Comparison of ENCODE assay signal across 10 cellular contexts in genomic region chr21:31181089-31181757, GRCh38.
DNase-seq lines count a peak whose midpoint lies in the region; TF ChIP-seq lines count a peak whose summit lies in the region.
"Had no signal": no experiment of that assay in that cellular context is flagged by ENCODE, and none has a peak within 500 bp of the region (broad histone marks: within the 10 kb centered on the region; RNA-seq: fewer than 3 reads in every experiment).

No MANE protein-coding gene starts in this region.

- intact Hi-C loops in activated CD4-positive, alpha-beta T cell treated with anti-CD3 and anti-CD28 coated beads, Interleukin-2, amount 10 ng/mL, durations not matched to agents 24 days and 14 days (cut with micrococcal nuclease): loop anchor here (1.0 to 5.0 kb wide), 5 partner anchors 14 to 551 kb away; partner anchors contain the start of genes KRTAP21-3 and SCAF4
- intact Hi-C loops in activated T-helper 2 cell treated with anti-CD3 and anti-CD28 coated beads, Interferon-gamma antibody, Interleukin-2, Interleukin-4, amounts not matched to agents 10 μg/mL and 5 μg/mL and 100 μg/mL, durations not matched to agents 14 hours and 24 hours and 36 hours (cut with micrococcal nuclease): loop anchor here (2.0 to 10.0 kb wide), 4 partner anchors 14 to 544 kb away; partner anchors contain the start of gene SOD1

- H3K27ac Mint-ChIP-seq in activated CD4-positive, alpha-beta T cell treated with anti-CD3 and anti-CD28 coated beads, Interleukin-2, amount 10 ng/mL, durations not matched to agents 24 days and 14 days: peak overlapping the region; percentile 96
- peak overlapping the region; percentile 93 for H3K27ac Mint-ChIP-seq in T-helper 1 cell treated with Interleukin-12 subunit alpha and Interleukin-12 subunit beta and Interleukin-4 antibody, amounts not matched to agents 30 μg/mL and 1 μg/mL, for 36 hours
- H3K27ac Mint-ChIP-seq in activated T-helper 2 cell treated with anti-CD3 and anti-CD28 coated beads, Interferon-gamma antibody, Interleukin-2, Interleukin-4, amounts not matched to agents 10 μg/mL and 5 μg/mL and 100 μg/mL, durations not matched to agents 14 hours and 24 hours and 36 hours: peak overlapping the region; percentile 99
- peak overlapping the region; percentile 9 for H3K27ac Mint-ChIP-seq in nephron progenitor cell

- peak overlapping the region; percentile 91 for H3K4me3 Mint-ChIP-seq in activated CD4-positive, alpha-beta T cell treated with anti-CD3 and anti-CD28 coated beads, Interleukin-2, amount 10 ng/mL, durations not matched to agents 24 days and 14 days
- H3K4me3 Mint-ChIP-seq in T-helper 1 cell treated with Interleukin-12 subunit alpha and Interleukin-12 subunit beta and Interleukin-4 antibody, amounts not matched to agents 30 μg/mL and 1 μg/mL, for 36 hours: peak overlapping the region; percentile 85
- H3K4me3 Mint-ChIP-seq in activated T-helper 2 cell treated with anti-CD3 and anti-CD28 coated beads, Interferon-gamma antibody, Interleukin-2, Interleukin-4, amounts not matched to agents 10 μg/mL and 5 μg/mL and 100 μg/mL, durations not matched to agents 14 hours and 24 hours and 36 hours (ENCODE audit: low read depth): peak overlapping the region; percentile 93
- H3K4me3 Mint-ChIP-seq in nephron progenitor cell: no peak overlapping the region

- H3K36me3 Mint-ChIP-seq in activated CD4-positive, alpha-beta T cell treated with anti-CD3 and anti-CD28 coated beads, Interleukin-2, amount 10 ng/mL, durations not matched to agents 24 days and 14 days (ENCODE audit: low read depth): peaks cover 64% of the 10 kb centered on the region
- peaks cover 57% of the 10 kb centered on the region for H3K36me3 Mint-ChIP-seq in T-helper 1 cell treated with Interleukin-12 subunit alpha and Interleukin-12 subunit beta and Interleukin-4 antibody, amounts not matched to agents 30 μg/mL and 1 μg/mL, for 36 hours (ENCODE audit: low read depth)
- H3K36me3 Mint-ChIP-seq in activated T-helper 2 cell treated with anti-CD3 and anti-CD28 coated beads, Interferon-gamma antibody, Interleukin-2, Interleukin-4, amounts not matched to agents 10 μg/mL and 5 μg/mL and 100 μg/mL, durations not matched to agents 14 hours and 24 hours and 36 hours (ENCODE audit: low read depth): peaks cover 74% of the 10 kb centered on the region
- H3K36me3 Mint-ChIP-seq in nephron progenitor cell (ENCODE audit: low read depth): peaks cover 39% of the 10 kb centered on the region
- H3K36me3 Mint-ChIP-seq: IgD-negative memory B cell had no signal

- TF ChIP-seq CTCF in nephron progenitor cell (IDR thresholded peaks at IDR 0.05): no peak

- H3K4me1 Mint-ChIP-seq in activated CD4-positive, alpha-beta T cell treated with anti-CD3 and anti-CD28 coated beads, Interleukin-2, amount 10 ng/mL, durations not matched to agents 24 days and 14 days: peaks cover 57% of the 10 kb centered on the region
- H3K4me1 Mint-ChIP-seq in T-helper 1 cell treated with Interleukin-12 subunit alpha and Interleukin-12 subunit beta and Interleukin-4 antibody, amounts not matched to agents 30 μg/mL and 1 μg/mL, for 36 hours (ENCODE audit: low read depth): peaks cover 61% of the 10 kb centered on the region
- H3K4me1 Mint-ChIP-seq in activated T-helper 2 cell treated with anti-CD3 and anti-CD28 coated beads, Interferon-gamma antibody, Interleukin-2, Interleukin-4, amounts not matched to agents 10 μg/mL and 5 μg/mL and 100 μg/mL, durations not matched to agents 14 hours and 24 hours and 36 hours (ENCODE audit: low read depth): peaks cover 61% of the 10 kb centered on the region
- H3K4me1 Mint-ChIP-seq in nephron progenitor cell: peaks cover 35% of the 10 kb centered on the region

- peak; percentile 78 for DNase-seq in activated CD4-positive, alpha-beta T cell treated with anti-CD3 and anti-CD28 coated beads, Interleukin-2, amount 10 ng/mL, durations not matched to agents 24 days and 14 days
- DNase-seq in activated CD4-positive, alpha-beta T cell treated with anti-CD3 and anti-CD28 coated beads for 1 hour: no peak
- no peak for DNase-seq in activated T-helper 2 cell treated with anti-CD3 and anti-CD28 coated beads, Interferon-gamma antibody, Interleukin-2, Interleukin-4, amounts not matched to agents 10 μg/mL and 5 μg/mL and 100 μg/mL, durations not matched to agents 14 hours and 24 hours and 36 hours (ENCODE audit: low spot score)
- DNase-seq in nephron progenitor cell: no peak
- DNase-seq in RKO (ENCODE audit: low spot score): no peak
- DNase-seq in D341Med (ENCODE audit: low spot score): no peak
- DNase-seq in epidermal melanocyte (ENCODE audit: insufficient read length, low spot score): no peak
- DNase-seq: upper lobe of left lung had no signal

- H3K9me3 Mint-ChIP-seq in activated CD4-positive, alpha-beta T cell treated with anti-CD3 and anti-CD28 coated beads, Interleukin-2, amount 10 ng/mL, durations not matched to agents 24 days and 14 days: no peaks in the 10 kb centered on the region
- no peaks in the 10 kb centered on the region for H3K9me3 Mint-ChIP-seq in T-helper 1 cell treated with Interleukin-12 subunit alpha and Interleukin-12 subunit beta and Interleukin-4 antibody, amounts not matched to agents 30 μg/mL and 1 μg/mL, for 36 hours
- no peaks in the 10 kb centered on the region for H3K9me3 Mint-ChIP-seq in activated T-helper 2 cell treated with anti-CD3 and anti-CD28 coated beads, Interferon-gamma antibody, Interleukin-2, Interleukin-4, amounts not matched to agents 10 μg/mL and 5 μg/mL and 100 μg/mL, durations not matched to agents 14 hours and 24 hours and 36 hours
- no peaks in the 10 kb centered on the region for H3K9me3 Mint-ChIP-seq in nephron progenitor cell
- H3K9me3 Mint-ChIP-seq: IgD-negative memory B cell had no signal

- no peaks in the 10 kb centered on the region for H3K27me3 Mint-ChIP-seq in activated CD4-positive, alpha-beta T cell treated with anti-CD3 and anti-CD28 coated beads, Interleukin-2, amount 10 ng/mL, durations not matched to agents 24 days and 14 days
- H3K27me3 Mint-ChIP-seq in T-helper 1 cell treated with Interleukin-12 subunit alpha and Interleukin-12 subunit beta and Interleukin-4 antibody, amounts not matched to agents 30 μg/mL and 1 μg/mL, for 36 hours (ENCODE audit: low read depth): no peaks in the 10 kb centered on the region
- no peaks in the 10 kb centered on the region for H3K27me3 Mint-ChIP-seq in activated T-helper 2 cell treated with anti-CD3 and anti-CD28 coated beads, Interferon-gamma antibody, Interleukin-2, Interleukin-4, amounts not matched to agents 10 μg/mL and 5 μg/mL and 100 μg/mL, durations not matched to agents 14 hours and 24 hours and 36 hours (ENCODE audit: low read depth)
- no peaks in the 10 kb centered on the region for H3K27me3 Mint-ChIP-seq in nephron progenitor cell (ENCODE audit: low read depth, poor library complexity)
- H3K27me3 Mint-ChIP-seq: IgD-negative memory B cell had no signal

Comparison
In these comparisons a context has a peak if more than half of its experiments do, and no peak if none do; other contexts are left out.
1. H3K27ac Mint-ChIP-seq: peak in every context shown above with its lines; median percentile 99 in activated T-helper 2 cell treated with anti-CD3 and anti-CD28 coated beads, Interferon-gamma antibody, Interleukin-2, Interleukin-4, amounts not matched to agents 10 μg/mL and 5 μg/mL and 100 μg/mL, durations not matched to agents 14 hours and 24 hours and 36 hours; 96 in activated CD4-positive, alpha-beta T cell treated with anti-CD3 and anti-CD28 coated beads, Interleukin-2, amount 10 ng/mL, durations not matched to agents 24 days and 14 days; 93 in T-helper 1 cell treated with Interleukin-12 subunit alpha and Interleukin-12 subunit beta and Interleukin-4 antibody, amounts not matched to agents 30 μg/mL and 1 μg/mL, for 36 hours; 9 in nephron progenitor cell.